20 cellular contexts compared by ENCODE assay signal in the genomic region with DNA sequence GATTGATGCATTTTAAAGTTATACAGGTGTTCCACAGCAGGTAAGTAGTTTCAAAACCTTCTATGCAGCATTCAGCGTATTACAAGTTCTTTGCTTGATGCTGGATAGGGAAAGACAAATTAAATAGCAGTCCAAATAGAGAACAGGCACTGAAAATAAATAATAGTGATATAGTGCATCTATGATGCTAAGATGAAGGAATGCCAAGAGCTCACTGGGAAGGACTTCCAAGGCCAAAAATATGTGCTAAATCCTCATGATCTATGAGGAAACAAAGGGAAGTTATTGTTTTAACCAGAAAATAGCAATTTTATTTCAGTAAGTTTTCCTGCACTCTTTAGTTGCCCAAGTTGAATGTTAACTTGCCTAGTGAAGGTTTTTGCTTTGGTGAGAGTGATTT.
DNase-seq lines count a peak whose midpoint lies in the region; TF ChIP-seq lines count a peak whose summit lies in the region.
"Had no signal": no experiment of that assay in that cellular context is flagged by ENCODE, and none has a peak within 500 bp of the region (broad histone marks: within the 10 kb centered on the region; RNA-seq: fewer than 3 reads in every experiment).

No MANE protein-coding gene starts in this region.

- no peak overlapping the region for H2AFZ ChIP-seq in PC-9
- H2AFZ ChIP-seq: GM23338 had no signal

- H4K20me1 ChIP-seq in PC-9 (ENCODE audit: insufficient read depth) = no peaks in the 10 kb centered on the region
- H4K20me1 ChIP-seq: BLaER1 had no signal

- H3K9me3 ChIP-seq in PC-9 (ENCODE audit: insufficient read depth, low read depth) = no peaks in the 10 kb centered on the region
- H3K9me3 ChIP-seq in prostate gland = no peaks in the 10 kb centered on the region
- H3K9me3 ChIP-seq: BLaER1 had no signal

- H3K27me3 Mint-ChIP-seq in HFFc6 (ENCODE audit: insufficient read depth) (no peaks in the 10 kb centered on the region), MCF 10A (ENCODE audit: insufficient read depth, unreplicated experiment) (no peaks in the 10 kb centered on the region)

- H3K27ac Mint-ChIP-seq in HFFc6 (peak overlapping the region; percentile 18; the same call in 1 of the 2 replicates), MCF 10A (ENCODE audit: low read depth, unreplicated experiment) (no peak overlapping the region)
- H3K27ac Mint-ChIP-seq: CD8-positive, alpha-beta T cell; GM23338 had no signal

- 0 out of 2 replicates have a peak overlapping the region, but pooled peaks have one; percentile 15 for H3K4me3 Mint-ChIP-seq in HFFc6
- no peak overlapping the region for H3K4me3 Mint-ChIP-seq in MCF 10A (ENCODE audit: unreplicated experiment)
- H3K4me3 Mint-ChIP-seq: CD8-positive, alpha-beta T cell; GM23338 had no signal

- no peak overlapping the region for H3K4me2 ChIP-seq in PC-9
- H3K4me2 ChIP-seq: BLaER1, GM23338 had no signal

- H3K36me3 Mint-ChIP-seq in HFFc6 (ENCODE audit: low read depth) (no peaks in the 10 kb centered on the region), MCF 10A (ENCODE audit: insufficient read depth, unreplicated experiment) (no peaks in the 10 kb centered on the region)
- H3K36me3 Mint-ChIP-seq: CD8-positive, alpha-beta T cell had no signal

- POLR2A ChIA-PET in PC-9 (lab: Charles Lee; ENCODE audit: unreplicated experiment) = interaction anchor here (0.7 kb wide), 1 partner anchor 63 kb away, joined by 4 read pairs; no protein-coding TSS in a partner anchor
- POLR2A ChIA-PET in MCF 10A (lab: Yijun Ruan, JAX) = no interaction called here

- H3K4me1 ChIP-seq in PC-9 (replicated peaks; ENCODE audit: insufficient read depth) (no peaks in the 10 kb centered on the region), prostate gland (replicated peaks) (no peaks in the 10 kb centered on the region)
- H3K4me1 ChIP-seq: BLaER1 had no signal

- 96% methylated on average over 1 of the region's 1 CpG for WGBS in prostate gland

- H3K4me1 Mint-ChIP-seq in HFFc6 (ENCODE audit: low read depth) (peaks cover 47% of the 10 kb centered on the region), MCF 10A (ENCODE audit: insufficient read depth, unreplicated experiment) (peaks cover 4% of the 10 kb centered on the region)

- H3K79me2 ChIP-seq in PC-9 (ENCODE audit: low read depth) = no peaks in the 10 kb centered on the region

- BruUV-seq in PC-9 (replicated peaks; lab: Mats Ljungman, UMichigan) (no TSS peak), MCF 10A (replicated peaks; lab: Mats Ljungman, UMichigan) (no TSS peak)

- H3K9me3 Mint-ChIP-seq in HFFc6 = no peaks in the 10 kb centered on the region
- no peaks in the 10 kb centered on the region for H3K9me3 Mint-ChIP-seq in MCF 10A (ENCODE audit: unreplicated experiment)
- H3K9me3 Mint-ChIP-seq: CD8-positive, alpha-beta T cell; GM23338 had no signal

- TF ChIP-seq CTCF in HFFc6 (IDR thresholded peaks at IDR 0.05) (no peak), cardiac fibroblast (IDR thresholded peaks at IDR 0.05; ENCODE audit: low read depth, low read length) (no peak), PC-9 (conservative IDR thresholded peaks at IDR 0.05) (no peak), MCF 10A (IDR thresholded peaks at IDR 0.05; ENCODE audit: unreplicated experiment) (no peak), prostate gland (IDR thresholded peaks at IDR 0.05) (no peak)

- DNase-seq in AG08395 (ENCODE audit: low spot score) (peak; percentile 23), HFFc6 (peak; percentile 10), cardiac fibroblast (ENCODE audit: low read depth in 2 of 2) (peak; percentile 8 to 13), iris pigment epithelial cell (ENCODE audit: low read depth) (peak; percentile 18), PC-9 (no peak), MCF 10A (ENCODE audit: unreplicated experiment) (no peak), NCI-H1105 treated with DMSO at 0.1 percent for 48 hours (lab: John Stamatoyannopoulos, UW) (no peak), prostate gland (ENCODE audit: low spot score) (no peak)
- DNase-seq: 8988T; CD8-positive, alpha-beta T cell; HCEC 1CT; NCI-H1105; NCI-H1694; NCI-H2081 treated with DMSO at 0.1 percent for 48 hours; NCI-H446 treated with DMSO at 0.1 percent for 48 hours; NCI-H69; NK-92 treated with Interleukin-12 subunit alpha and Interleukin-12 subunit beta, amount 100 ng/mL, for 24 hours; Right ventricle myocardium superior had no signal

- no peaks in the 10 kb centered on the region for H3F3A ChIP-seq in PC-9 (ENCODE audit: insufficient read depth, low read depth)

- H3K4me3 ChIP-seq in cardiac fibroblast (replicated peaks in 1 of 2; ENCODE audit: low read depth in 2 of 2, low read length in 2 of 2) (no peak overlapping the region), PC-9 (no peak overlapping the region), prostate gland (no peak overlapping the region)
- H3K4me3 ChIP-seq: BLaER1, GM23338 had no signal

- H3K27ac ChIP-seq in PC-9 (no peak overlapping the region), prostate gland (no peak overlapping the region)
- H3K27ac ChIP-seq: BLaER1 had no signal

- CTCF ChIA-PET in PC-9 (lab: Charles Lee) (no interaction called here), MCF 10A (lab: Yijun Ruan, JAX) (interaction anchor here (1.0 to 5.6 kb wide), 5 partner anchors 8 to 746 kb away, joined by 3 to 53 read pairs (median 7); no protein-coding TSS in a partner anchor)

- intact Hi-C loops in PC-9 (cut with micrococcal nuclease; ENCODE audit: unreplicated experiment) = no loop called here
- intact Hi-C loops in MCF 10A (cut with micrococcal nuclease) = no loop called here
- intact Hi-C loops in prostate gland (cut with DNase I) = no loop called here

- TF ChIP-seq POLR2A in prostate gland (IDR thresholded peaks at IDR 0.05) = no peak

- peaks cover 24% of the 10 kb centered on the region; the same call in 1 of the 2 replicates for H3K27me3 ChIP-seq in PC-9 (ENCODE audit: insufficient read depth, low read depth)
- no peaks in the 10 kb centered on the region for H3K27me3 ChIP-seq in prostate gland (replicated peaks; ENCODE audit: insufficient read depth)
- H3K27me3 ChIP-seq: BLaER1 had no signal

- H3K36me3 ChIP-seq in PC-9 (ENCODE audit: low read depth) = no peaks in the 10 kb centered on the region
- no peaks in the 10 kb centered on the region for H3K36me3 ChIP-seq in prostate gland
- H3K36me3 ChIP-seq: BLaER1 had no signal

- no peaks in the 10 kb centered on the region for H3K9me2 ChIP-seq in PC-9 (ENCODE audit: insufficient read depth)

Comparison
In these comparisons a context has a peak if more than half of its experiments do, and no peak if none do; other contexts are left out.
1. DNase-seq: peak in AG08395 (single experiment), HFFc6 (single experiment), cardiac fibroblast (2 of 2) and iris pigment epithelial cell (single experiment); none in PC-9 (0 of 2), MCF 10A (single experiment), NCI-H1105 treated with DMSO at 0.1 percent for 48 hours (single experiment) and prostate gland (single experiment).